9 cellular contexts compared by ENCODE assay signal in genomic region chr7:27689045-27689877, GRCh38. TPM values are rescaled to one million over a fixed set of nuclear protein-coding genes. Genes with fewer than 3 reads are reported as not detected.
DNase-seq lines count a peak whose midpoint lies in the region; ATAC-seq, FAIRE-seq and TF ChIP-seq lines count a peak whose summit lies in the region.
"Had no signal": no experiment of that assay in that cellular context is flagged by ENCODE, and none has a peak within 500 bp of the region (broad histone marks: within the 10 kb centered on the region; RNA-seq: fewer than 3 reads in every experiment).

No MANE protein-coding gene starts in this region.

- no peaks in the 10 kb centered on the region for H3K79me2 ChIP-seq in mesendoderm (ENCODE audit: control insufficient read depth, insufficient read depth, low read length)

- H3K9me3 ChIP-seq in A549: no peaks in the 10 kb centered on the region
- H3K9me3 ChIP-seq: HAP-1 had no signal

- no peak overlapping the region for H3K4me2 ChIP-seq in A549
- no peak overlapping the region for H3K4me2 ChIP-seq in mesendoderm (ENCODE audit: low read length)

- H4K8ac ChIP-seq in mesendoderm (ENCODE audit: low read depth, low read length): no peak overlapping the region

- 76% methylated on average over 4 of the region's 4 CpGs for WGBS in A549 (ENCODE audit: missing lambda C conversion rate)
- 100% methylated on average over 1 of the region's 4 CpGs for WGBS in mesendoderm (ENCODE audit: extremely low coverage, insufficient coverage, low lambda C conversion rate)

- no peak overlapping the region for H2BK15ac ChIP-seq in mesendoderm (replicated peaks; ENCODE audit: low read depth)

- ATAC-seq in A549: peak; percentile 68 to 92; a peak in 5 of 6 replicates

- H3K27me3 ChIP-seq in brain microvascular endothelial cell (replicated peaks): no peaks in the 10 kb centered on the region
- no peaks in the 10 kb centered on the region for H3K27me3 ChIP-seq in mesendoderm (ENCODE audit: insufficient read depth, low read length, poor library complexity)

- H3K56ac ChIP-seq in mesendoderm (ENCODE audit: low read length): peak overlapping the region; percentile 44

- TF ChIP-seq POLR2A in A549 (IDR thresholded peaks at IDR 0.05; ENCODE audit: low read length): no peak

- in situ Hi-C loops in brain microvascular endothelial cell (cut with HindIII; ENCODE audit: low pct_ligation_motif_present, low sequenced_read_pairs): no loop called here

- CTCF ChIA-PET in A549 (lab: Yijun Ruan, JAX): interaction anchor here (0.7 to 1.5 kb wide), 6 partner anchors 9 to 407 kb away, joined by 3 to 6 read pairs (median 3); no protein-coding TSS in a partner anchor

- no peaks in the 10 kb centered on the region for H3K36me3 ChIP-seq in brain microvascular endothelial cell (replicated peaks)
- no peaks in the 10 kb centered on the region for H3K36me3 ChIP-seq in mesendoderm (ENCODE audit: control insufficient read depth, insufficient read depth, low read length)
- H3K36me3 ChIP-seq: HAP-1 had no signal

- no peak overlapping the region for H4K5ac ChIP-seq in mesendoderm (ENCODE audit: low read length)

- H2AK5ac ChIP-seq in mesendoderm (ENCODE audit: low read length): no peak overlapping the region

- TF ChIP-seq EP300 in A549 (IDR thresholded peaks at IDR 0.05): no peak

- H3K9ac ChIP-seq in mesendoderm (ENCODE audit: low read length): no peak overlapping the region

- H3K4me3 ChIP-seq in A549 (no peak overlapping the region), brain microvascular endothelial cell (ENCODE audit: low read depth, low read length) (no peak overlapping the region), mesendoderm (ENCODE audit: low read length) (no peak overlapping the region)
- H3K4me3 ChIP-seq: HAP-1 had no signal

- H3K79me1 ChIP-seq in mesendoderm (ENCODE audit: low read length): no peaks in the 10 kb centered on the region

- no peak overlapping the region for H2BK120ac ChIP-seq in mesendoderm (ENCODE audit: low read depth, low read length)

- no peak for FAIRE-seq in A549 (lab: Jason Lieb, UNC)

- no peak overlapping the region for H2BK5ac ChIP-seq in mesendoderm (ENCODE audit: low read length)

- H3K23ac ChIP-seq in mesendoderm (ENCODE audit: low read length): no peak overlapping the region

- TF ChIP-seq CTCF in A549 (IDR thresholded peaks at IDR 0.05): peak; percentile 67
- peak; percentile 62 for TF ChIP-seq CTCF in brain microvascular endothelial cell (IDR thresholded peaks at IDR 0.05; ENCODE audit: low read depth, low read length, missing control alignments)

- H3K27ac ChIP-seq in A549 (0 out of 6 replicates have a peak overlapping the region, but pooled peaks of 1 of the 2 experiments have one; percentile 8), brain microvascular endothelial cell (no peak overlapping the region), mesendoderm (ENCODE audit: low read depth, low read length) (no peak overlapping the region)

- DNase-seq in A549 (ENCODE audit: low read depth in 1 of 2, low spot score in 1 of 2): peak in 1 of 2 experiments; percentile 45
- DNase-seq in GM03348 (ENCODE audit: low spot score): peak; percentile 26
- peak; percentile 17 for DNase-seq in NCI-H2107 (lab: John Stamatoyannopoulos, UW)
- DNase-seq in brain microvascular endothelial cell: peak; percentile 42
- peak; percentile 75 for DNase-seq in mesendoderm
- DNase-seq in kidney glomerular epithelial cell (lab: John Stamatoyannopoulos, UW): no peak
- DNase-seq in stimulated activated CD4-positive, alpha-beta T cell treated with anti-CD3 and anti-CD28 coated beads, Interleukin-1b, Interleukin-23, amount 100 ng/mL, for 48 hours: no peak
- DNase-seq in NCI-H446 treated with DMSO at 0.1 percent for 48 hours (lab: John Stamatoyannopoulos, UW): no peak

- no peak overlapping the region for H3K4ac ChIP-seq in mesendoderm (ENCODE audit: low read depth, low read length)

- H3K4me1 ChIP-seq in A549 (peaks cover 10% of the 10 kb centered on the region), mesendoderm (ENCODE audit: control insufficient read depth, low read depth, low read length) (no peaks in the 10 kb centered on the region)
- H3K4me1 ChIP-seq: HAP-1 had no signal

- POLR2A ChIA-PET in A549 (lab: Yijun Ruan, JAX): interaction anchor here (0.9 kb wide), 1 partner anchor 11 kb away, joined by 3 read pairs; no protein-coding TSS in a partner anchor

- TF ChIP-seq RAD21 in A549 (conservative IDR thresholded peaks at IDR 0.05 in 1 of 2, IDR thresholded peaks at IDR 0.05 in 1 of 2): peak; percentile 73 to 82

- H3K18ac ChIP-seq in mesendoderm (ENCODE audit: low read length): no peak overlapping the region

TF ChIP-seq in A549, 52 proteins besides CTCF, POLR2A, EP300 and RAD21:
- no peak for TF ChIP-seq JUN (IDR thresholded peaks at IDR 0.05)
- TF ChIP-seq NFE2L2 (conservative IDR thresholded peaks at IDR 0.05; ENCODE audit: low read length): no peak
- TF ChIP-seq SMC3 (IDR thresholded peaks at IDR 0.05): peak; percentile 81
- no peak for TF ChIP-seq FOSB (CRISPR knock-in tag; IDR thresholded peaks at IDR 0.05)
- no peak for TF ChIP-seq CEBPB (IDR thresholded peaks at IDR 0.05)
- TF ChIP-seq PHF8 (IDR thresholded peaks at IDR 0.05; ENCODE audit: borderline replicate concordance, low read depth): no peak
- no peak for TF ChIP-seq TP53 (CRISPR knock-in tag; IDR thresholded peaks at IDR 0.05)
- TF ChIP-seq HDAC2 (IDR thresholded peaks at IDR 0.05): no peak

RNA-seq across cellular contexts. Expression of gene HIBADH, which starts 26.6 kb away (rescaled TPM):
- polyA plus RNA-seq in A549 (2011; rRNA removed): 108 and 118 TPM in 2 replicates
- 39.3 and 43.4 TPM in 2 replicates for polyA plus RNA-seq in A549 (2012; cell fraction: cytosol; rRNA removed)
- polyA plus RNA-seq in A549 (2012; cell fraction: nucleus; rRNA removed): 12.1 and 19.5 TPM in 2 replicates
- polyA plus RNA-seq in A549 (2017; fragmentation: RNase III; extraction: RNeasy Plus Mini Kit Qiagen cat#74134 plus additional on column Dnase treatment): 43.4 to 49.6 TPM (median 49.5 TPM) in 3 replicates
- polyA minus RNA-seq in A549 (2011; rRNA and poly(A)+ RNA removed): 27.7 and 29.1 TPM in 2 replicates
- polyA plus RNA-seq in mesendoderm (2013, experiment 1 of 2): 13.4 TPM
- polyA plus RNA-seq in mesendoderm (2013, experiment 2 of 2): 13.7 TPM

RNA-seq across cellular contexts. Expression of gene TAX1BP1, which starts 50.7 kb away (rescaled TPM):
- polyA plus RNA-seq in A549 (2011; rRNA removed) (180 and 249 TPM in 2 replicates), A549 (2017; fragmentation: RNase III; extraction: RNeasy Plus Mini Kit Qiagen cat#74134 plus additional on column Dnase treatment) (105 to 111 TPM (median 105 TPM) in 3 replicates)
- 39.8 and 45.1 TPM in 2 replicates for polyA plus RNA-seq in A549 (2012; cell fraction: cytosol; rRNA removed)
- polyA plus RNA-seq in A549 (2012; cell fraction: nucleus; rRNA removed): 42.3 and 74.6 TPM in 2 replicates
- 127 and 210 TPM in 2 replicates for polyA minus RNA-seq in A549 (2011; rRNA and poly(A)+ RNA removed)
- polyA plus RNA-seq in mesendoderm (2013, experiment 1 of 2): 84.0 TPM
- polyA plus RNA-seq in mesendoderm (2013, experiment 2 of 2): 83.0 TPM

Comparison
In these comparisons a context has a peak if more than half of its experiments do, and no peak if none do; other contexts are left out.
1. DNase-seq: peak in GM03348 (single experiment), NCI-H2107 (single experiment), brain microvascular endothelial cell (single experiment) and mesendoderm (single experiment); none in kidney glomerular epithelial cell (single experiment), stimulated activated CD4-positive, alpha-beta T cell treated with anti-CD3 and anti-CD28 coated beads, Interleukin-1b, Interleukin-23, amount 100 ng/mL, for 48 hours (single experiment) and NCI-H446 treated with DMSO at 0.1 percent for 48 hours (single experiment).